Comparison of ENCODE assay signal across 9 cellular contexts in the genomic region with DNA sequence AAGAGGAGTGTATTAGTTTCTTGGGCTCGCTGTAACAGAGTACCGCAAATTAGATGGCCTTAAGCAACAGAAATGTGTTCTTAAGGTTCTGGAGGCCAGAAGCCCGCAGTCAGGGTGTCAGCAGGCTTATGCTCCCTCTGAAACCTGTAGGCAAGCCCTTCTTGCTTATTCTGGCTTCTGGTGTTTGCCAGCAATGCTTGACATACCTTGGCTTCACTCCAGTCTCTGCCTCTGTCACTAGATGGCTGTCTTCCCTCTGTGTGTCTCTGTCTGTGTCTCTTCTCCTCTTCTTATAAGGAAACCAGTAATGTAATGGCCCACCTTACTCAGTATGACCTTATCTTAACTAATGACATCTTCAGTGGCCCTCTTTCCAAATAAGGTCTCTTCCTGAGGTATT.
DNase-seq lines count a peak whose midpoint lies in the region; ATAC-seq, FAIRE-seq and TF ChIP-seq lines count a peak whose summit lies in the region.
"Had no signal": no experiment of that assay in that cellular context is flagged by ENCODE, and none has a peak within 500 bp of the region (broad histone marks: within the 10 kb centered on the region; RNA-seq: fewer than 3 reads in every experiment).

No MANE protein-coding gene starts in this region.

- no peak overlapping the region for H3K27ac Mint-ChIP-seq in activated naive CD4-positive, alpha-beta T cell treated with anti-CD3 and anti-CD28 coated beads, Interleukin-2, amount 10 ng/mL, durations not matched to agents 7 days and 5 days

- no peaks in the 10 kb centered on the region for H3K79me1 ChIP-seq in H1 (ENCODE audit: low read depth, low read length)

- peaks cover under 1% of the 10 kb centered on the region for H3K36me3 Mint-ChIP-seq in activated naive CD4-positive, alpha-beta T cell treated with anti-CD3 and anti-CD28 coated beads, Interleukin-2, amount 10 ng/mL, durations not matched to agents 7 days and 5 days

- no peak overlapping the region for H2AFZ ChIP-seq in H1 (ENCODE audit: low read length)

- peaks cover 82% of the 10 kb centered on the region for H3K79me2 ChIP-seq in DOHH2 (ENCODE audit: control insufficient read depth, low read length)
- H3K79me2 ChIP-seq in H1 (ENCODE audit: control insufficient read depth in 1 of 2, insufficient read depth in 2 of 2, low read length in 2 of 2), result no peaks in the 10 kb centered on the region

- H3K4me3 Mint-ChIP-seq in activated naive CD4-positive, alpha-beta T cell treated with anti-CD3 and anti-CD28 coated beads, Interleukin-2, amount 10 ng/mL, durations not matched to agents 7 days and 5 days, result no peak overlapping the region
- H3K4me3 Mint-ChIP-seq: brain had no signal

- no peak overlapping the region for H2AK5ac ChIP-seq in H1 (ENCODE audit: low read depth, low read length)

- H3K23me2 ChIP-seq in H1 (ENCODE audit: low read depth, low read length), result no peaks in the 10 kb centered on the region

- no peak overlapping the region for H2BK12ac ChIP-seq in H1 (ENCODE audit: low read depth, low read length)

- no peaks in the 10 kb centered on the region for H3K27me3 ChIP-seq in DOHH2 (ENCODE audit: control insufficient read depth, low read length)
- no peaks in the 10 kb centered on the region for H3K27me3 ChIP-seq in H1 (replicated peaks in 1 of 4; ENCODE audit: control insufficient read depth in 3 of 4, extremely low read depth in 1 of 4, insufficient read depth in 3 of 4, low read length in 3 of 4)
- H3K27me3 ChIP-seq in aorta (ENCODE audit: control insufficient read depth in 1 of 2, insufficient read depth in 2 of 2, low read length in 1 of 2), result no peaks in the 10 kb centered on the region
- no peaks in the 10 kb centered on the region for H3K27me3 ChIP-seq in prostate gland (replicated peaks; ENCODE audit: insufficient read depth)

- no peak overlapping the region for H3K14ac ChIP-seq in H1 (ENCODE audit: insufficient read length)

- FAIRE-seq in H1 (lab: Jason Lieb, UNC), result peak; percentile 39

- intact Hi-C loops in mucosa of descending colon (cut with DNase I, micrococcal nuclease) (no loop called here), aorta (cut with DNase I) (no loop called here), prostate gland (cut with DNase I) (no loop called here)

- no peak overlapping the region for H3K56ac ChIP-seq in H1 (replicated peaks; ENCODE audit: insufficient read length, low read depth, low read length)

- TF ChIP-seq POLR2A in H1 (IDR thresholded peaks at IDR 0.05; ENCODE audit: control extremely low read depth in 1 of 2, low read depth in 2 of 2, low read length in 2 of 2), result no peak
- no peak for TF ChIP-seq POLR2A in prostate gland (IDR thresholded peaks at IDR 0.05)

- peaks cover 13% of the 10 kb centered on the region for H3K4me1 ChIP-seq in DOHH2 (ENCODE audit: control insufficient read depth, low read length)
- H3K4me1 ChIP-seq in H1 (replicated peaks in 1 of 4; ENCODE audit: control insufficient read depth in 3 of 4, insufficient read depth in 4 of 4, low read length in 3 of 4), result no peaks in the 10 kb centered on the region; a peak in 1 of 7 replicates
- H3K4me1 ChIP-seq in mucosa of descending colon (ENCODE audit: low read depth), result peaks cover 14% of the 10 kb centered on the region
- H3K4me1 ChIP-seq in aorta (ENCODE audit: control insufficient read depth in 1 of 2, insufficient read depth in 2 of 2, low read length in 2 of 2), result peaks cover 0 to 5% of the 10 kb centered on the region in 2 donors
- no peaks in the 10 kb centered on the region for H3K4me1 ChIP-seq in prostate gland (replicated peaks)

- POLR2A ChIA-PET in H1 (lab: Charles Lee; ENCODE audit: partially characterized antibody), result no interaction called here

- no peak overlapping the region for H4K8ac ChIP-seq in H1 (ENCODE audit: extremely low read depth, insufficient read depth, low read length)

- TF ChIP-seq EP300 in H1 (IDR thresholded peaks at IDR 0.05; ENCODE audit: borderline replicate concordance in 1 of 2, low read depth in 2 of 2, low read length in 2 of 2), result no peak

- H2BK15ac ChIP-seq in H1 (ENCODE audit: low read length), result no peak overlapping the region

- no peaks in the 10 kb centered on the region for H3K4me1 Mint-ChIP-seq in activated naive CD4-positive, alpha-beta T cell treated with anti-CD3 and anti-CD28 coated beads, Interleukin-2, amount 10 ng/mL, durations not matched to agents 7 days and 5 days
- H3K4me1 Mint-ChIP-seq: brain had no signal

- H4K20me1 ChIP-seq in DOHH2 (ENCODE audit: control insufficient read depth, insufficient read depth, low read depth, low read length), result no peaks in the 10 kb centered on the region
- H4K20me1 ChIP-seq in H1 (replicated peaks in 1 of 2; ENCODE audit: control insufficient read depth in 1 of 2, insufficient read depth in 2 of 2, low read length in 2 of 2), result no peaks in the 10 kb centered on the region

- H3K9me2 ChIP-seq in DOHH2 (replicated peaks; ENCODE audit: control insufficient read depth, low read length), result no peaks in the 10 kb centered on the region

- no peak overlapping the region for H4K91ac ChIP-seq in H1 (replicated peaks; ENCODE audit: insufficient read length, low read length)

- no peak overlapping the region for H3K9ac ChIP-seq in H1 (replicated peaks in 1 of 4; ENCODE audit: extremely low read depth in 1 of 4, low read depth in 3 of 4, low read length in 3 of 4)

- H3K36me3 ChIP-seq in DOHH2 (ENCODE audit: control insufficient read depth, low read length) (peaks cover 23% of the 10 kb centered on the region), H1 (ENCODE audit: control insufficient read depth in 2 of 4, insufficient read depth in 4 of 4, low read length in 3 of 4) (no peaks in the 10 kb centered on the region), mucosa of descending colon (ENCODE audit: low read depth) (no peaks in the 10 kb centered on the region), aorta (ENCODE audit: control insufficient read depth in 1 of 2, insufficient read depth in 2 of 2, low read length in 1 of 2) (no peaks in the 10 kb centered on the region), prostate gland (no peaks in the 10 kb centered on the region)

- 91% methylated on average over 3 of the region's 3 CpGs; no CpG with 5 or more reads in 1 of the 2 experiments for WGBS in H1 (ENCODE audit: extremely low coverage in 1 of 2, insufficient coverage in 1 of 2, insufficient read length in 1 of 2, insufficient replicate concordance in 2 of 2, low coverage in 1 of 2, low lambda C conversion rate in 2 of 2, missing lambda C conversion rate in 1 of 2), 2 experiments
- 74 to 77% methylated on average over 3 of the region's 3 CpGs for WGBS in aorta, 2 donors
- 66% methylated on average over 3 of the region's 3 CpGs for WGBS in prostate gland

- ATAC-seq in mucosa of descending colon (peak; percentile 80), aorta (ENCODE audit: low FRiP score) (no peak)

- peak; percentile 50 to 61; a peak in 3 of 4 replicates for TF ChIP-seq RAD21 in H1 (IDR thresholded peaks at IDR 0.05 in 1 of 2, conservative IDR thresholded peaks at IDR 0.05 in 1 of 2; ENCODE audit: low read depth in 2 of 2, low read length in 2 of 2)

- TF ChIP-seq CTCF in DOHH2 (IDR thresholded peaks at IDR 0.05; ENCODE audit: low read depth, low read length, poor library complexity, severe bottlenecking) (peak; percentile 24), H1 (IDR thresholded peaks at IDR 0.05; ENCODE audit: control extremely low read depth in 1 of 3, insufficient read depth in 1 of 3, low read depth in 1 of 3, low read length in 3 of 3) (peak in 2 of 3 experiments; percentile 16 to 27; a peak in 2 of 4 replicates), mucosa of descending colon (IDR thresholded peaks at IDR 0.05) (no peak), prostate gland (IDR thresholded peaks at IDR 0.05) (no peak)

- no peak overlapping the region for H2BK20ac ChIP-seq in H1 (ENCODE audit: low read length)

- H3K9me3 Mint-ChIP-seq in activated naive CD4-positive, alpha-beta T cell treated with anti-CD3 and anti-CD28 coated beads, Interleukin-2, amount 10 ng/mL, durations not matched to agents 7 days and 5 days, result no peaks in the 10 kb centered on the region

- no peak overlapping the region for H3K18ac ChIP-seq in H1 (ENCODE audit: extremely low read depth, low read length)

- H3K23ac ChIP-seq in H1 (ENCODE audit: insufficient read length), result no peak overlapping the region

- H3F3A ChIP-seq in DOHH2 (ENCODE audit: control insufficient read depth, insufficient read depth), result no peaks in the 10 kb centered on the region

- H3K27me3 Mint-ChIP-seq in activated naive CD4-positive, alpha-beta T cell treated with anti-CD3 and anti-CD28 coated beads, Interleukin-2, amount 10 ng/mL, durations not matched to agents 7 days and 5 days, result no peaks in the 10 kb centered on the region
- H3K27me3 Mint-ChIP-seq: brain had no signal

- DNase-seq in NCI-H1694 treated with DMSO at 0.1 percent for 48 hours (lab: John Stamatoyannopoulos, UW), result peak; percentile 66
- DNase-seq in H1 (ENCODE audit: low read depth in 1 of 2, low spot score in 2 of 2), result no peak
- DNase-seq in mucosa of descending colon, result peak in 1 of 3 donors; percentile 58
- DNase-seq in epidermal melanocyte (ENCODE audit: insufficient read length, low spot score), result no peak
- no peak for DNase-seq in aorta
- no peak for DNase-seq in activated naive CD4-positive, alpha-beta T cell treated with anti-CD3 and anti-CD28 coated beads, Interleukin-2, amount 10 ng/mL, durations not matched to agents 7 days and 5 days
- no peak for DNase-seq in prostate gland (ENCODE audit: low spot score)

- H3K27ac ChIP-seq in DOHH2 (ENCODE audit: low read depth, low read length) (no peak overlapping the region), H1 (ENCODE audit: low read depth, low read length) (no peak overlapping the region), aorta (ENCODE audit: low read depth in 1 of 2, low read length in 2 of 2) (no peak overlapping the region), prostate gland (no peak overlapping the region)

- H3K4me3 ChIP-seq in DOHH2 (ENCODE audit: low read length) (no peak overlapping the region), H1 (ENCODE audit: extremely low read depth in 1 of 4, insufficient read depth in 2 of 4, low read depth in 3 of 4, low read length in 4 of 4) (no peak overlapping the region), mucosa of descending colon (no peak overlapping the region), aorta (ENCODE audit: low read length in 2 of 2) (no peak overlapping the region), prostate gland (no peak overlapping the region)

- H3K9me3 ChIP-seq in DOHH2 (ENCODE audit: control insufficient read depth, insufficient read depth, low read length) (no peaks in the 10 kb centered on the region), H1 (ENCODE audit: insufficient read depth in 2 of 2, low read depth in 1 of 2, low read length in 1 of 2) (no peaks in the 10 kb centered on the region), mucosa of descending colon (no peaks in the 10 kb centered on the region), aorta (ENCODE audit: control insufficient read depth, low read length) (no peaks in the 10 kb centered on the region), prostate gland (no peaks in the 10 kb centered on the region)

- no peak overlapping the region for H2BK5ac ChIP-seq in H1 (ENCODE audit: low read depth, low read length)

- H3K4me2 ChIP-seq in DOHH2 (ENCODE audit: low read length) (no peak overlapping the region), H1 (ENCODE audit: insufficient read depth in 1 of 2, low read depth in 2 of 2, low read length in 2 of 2) (no peak overlapping the region)

- no peak overlapping the region for H4K5ac ChIP-seq in H1 (ENCODE audit: insufficient read length, low read depth, low read length)

- H3K4ac ChIP-seq in H1 (replicated peaks; ENCODE audit: insufficient read length, low read depth, low read length), result no peak overlapping the region

- CTCF ChIA-PET in H1 (lab: Charles Lee; ENCODE audit: partially characterized antibody), result interaction anchor here (1.1 to 1.5 kb wide), 3 partner anchors 10 to 23 kb away, joined by 3 to 7 read pairs (median 4); no protein-coding TSS in a partner anchor
- CTCF ChIA-PET in activated naive CD4-positive, alpha-beta T cell treated with anti-CD3 and anti-CD28 coated beads, Interleukin-2, amount 10 ng/mL, durations not matched to agents 7 days and 5 days (lab: Charles Lee), result no interaction called here

- H2BK120ac ChIP-seq in H1 (replicated peaks; ENCODE audit: low read depth, low read length), result no peak overlapping the region

Comparison
In these comparisons a context has a peak if more than half of its experiments do, and no peak if none do; other contexts are left out.
1. CTCF ChIP-seq: peak in DOHH2 (single experiment) and H1 (2 of 3); none in mucosa of descending colon (single experiment) and prostate gland (0 of 4).